ENCODE assay signal across 1 cellular context in genomic region chr1:54284781-54285563, GRCh38.
TF ChIP-seq lines count a peak whose summit lies in the region.

No MANE protein-coding gene starts in this region.

TF ChIP-seq in GM23338, 12 proteins besides CTCF, POLR2A, EP300 and RAD21 (continued from another document):
- TF ChIP-seq ZNF462 (CRISPR knock-in tag; IDR thresholded peaks at IDR 0.05): no peak
- TF ChIP-seq JUNB (IDR thresholded peaks at IDR 0.05; ENCODE audit: unreplicated experiment): no peak
- no peak for TF ChIP-seq REST (IDR thresholded peaks at IDR 0.05; ENCODE audit: unreplicated experiment)
- TF ChIP-seq ZNF331 (CRISPR knock-in tag; IDR thresholded peaks at IDR 0.05; ENCODE audit: low read depth): no peak
- no peak for TF ChIP-seq CREB1 (CRISPR knock-in tag; IDR thresholded peaks at IDR 0.05; ENCODE audit: low read depth)
